8 cellular contexts compared by ENCODE assay signal in the genomic region with DNA sequence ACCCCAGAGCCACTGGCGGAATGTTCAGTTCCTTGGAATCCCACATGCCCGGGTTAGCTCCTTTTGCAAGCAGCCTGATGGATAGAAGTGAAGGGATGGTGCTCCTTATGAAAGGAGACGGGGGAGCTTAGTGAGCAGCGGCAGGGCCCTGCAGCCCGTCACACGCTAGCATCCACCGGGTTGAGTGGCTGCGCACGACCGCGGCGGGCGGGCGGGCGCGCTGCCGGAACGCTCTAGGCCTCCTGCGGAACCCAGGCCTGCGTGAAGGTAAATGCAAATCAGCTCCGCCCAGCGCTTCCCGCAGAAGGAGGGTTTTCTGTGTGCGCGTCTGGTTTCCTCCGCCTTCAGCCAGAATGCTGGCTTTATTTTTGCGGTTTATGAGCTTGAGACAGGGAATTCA. TPM values are rescaled to one million over a fixed set of nuclear protein-coding genes. Genes with fewer than 3 reads are reported as not detected.
DNase-seq lines count a peak whose midpoint lies in the region; ATAC-seq and TF ChIP-seq lines count a peak whose summit lies in the region.

No MANE protein-coding gene starts in this region.

- peaks cover 6% of the 10 kb centered on the region for H3K4me1 Mint-ChIP-seq in CD8-positive, alpha-beta T cell (ENCODE audit: low read depth)
- H3K4me1 Mint-ChIP-seq in HFFc6 (ENCODE audit: low read depth): no peaks in the 10 kb centered on the region

- intact Hi-C loops in CD8-positive, alpha-beta T cell (cut with DNase I, micrococcal nuclease): loop anchor here in 1 of 2 experiments (10.0 kb wide), 1 partner anchor 616 kb away; no protein-coding TSS in a partner anchor
- intact Hi-C loops in thyroid gland (cut with DNase I) (no loop called here), cardiac septum (cut with DNase I) (no loop called here)

- TF ChIP-seq CTCF in CD8-positive, alpha-beta T cell (IDR thresholded peaks at IDR 0.05): no peak
- TF ChIP-seq CTCF in thyroid gland (IDR thresholded peaks at IDR 0.05) (no peak), HFFc6 (IDR thresholded peaks at IDR 0.05) (no peak)

- POLR2A ChIA-PET in CD8-positive, alpha-beta T cell (lab: Charles Lee): interaction anchor here (0.5 to 1.3 kb wide), 3 partner anchors 9 to 177 kb away, joined by 3 to 5 read pairs (median 4); no protein-coding TSS in a partner anchor

- H3K4me3 Mint-ChIP-seq in CD8-positive, alpha-beta T cell: peak overlapping the region; percentile 54
- no peak overlapping the region for H3K4me3 Mint-ChIP-seq in HFFc6

- CTCF ChIA-PET in CD8-positive, alpha-beta T cell (lab: Charles Lee): interaction anchor here (1.1 to 2.0 kb wide), 3 partner anchors 147 to 615 kb away, joined by 4 to 19 read pairs (median 4); no protein-coding TSS in a partner anchor

- H3K36me3 ChIP-seq in CD8-positive, alpha-beta T cell (ENCODE audit: insufficient read depth, low read length): no peaks in the 10 kb centered on the region
- no peaks in the 10 kb centered on the region for H3K36me3 ChIP-seq in thyroid gland

- 13 to 16% methylated on average over 11 to 20 of the region's 27 CpGs for WGBS in thyroid gland, 2 donors

- no peaks in the 10 kb centered on the region for H3K27me3 ChIP-seq in CD8-positive, alpha-beta T cell (ENCODE audit: insufficient read depth, low read length)
- H3K27me3 ChIP-seq in thyroid gland: no peaks in the 10 kb centered on the region

- TF ChIP-seq RAD21 in Ishikawa (IDR thresholded peaks at IDR 0.05; ENCODE audit: low read depth): no peak

- no peaks in the 10 kb centered on the region for H3K9me3 ChIP-seq in CD8-positive, alpha-beta T cell (ENCODE audit: low read length)
- no peaks in the 10 kb centered on the region for H3K9me3 ChIP-seq in thyroid gland

- no peaks in the 10 kb centered on the region for H3K4me1 ChIP-seq in CD8-positive, alpha-beta T cell (ENCODE audit: insufficient read depth, low read length)
- H3K4me1 ChIP-seq in thyroid gland: no peaks in the 10 kb centered on the region

- H3K36me3 Mint-ChIP-seq in CD8-positive, alpha-beta T cell: no peaks in the 10 kb centered on the region
- no peaks in the 10 kb centered on the region for H3K36me3 Mint-ChIP-seq in activated naive CD4-positive, alpha-beta T cell treated with anti-CD3 and anti-CD28 coated beads, Interleukin-2, amount 50 U/mL, for 72 hours
- H3K36me3 Mint-ChIP-seq in HFFc6 (ENCODE audit: low read depth): no peaks in the 10 kb centered on the region

- peaks cover 18% of the 10 kb centered on the region for H3K27me3 Mint-ChIP-seq in CD8-positive, alpha-beta T cell (ENCODE audit: low read depth)
- H3K27me3 Mint-ChIP-seq in HFFc6 (ENCODE audit: insufficient read depth): peaks cover 29% of the 10 kb centered on the region

- no peak overlapping the region for H3K27ac Mint-ChIP-seq in CD8-positive, alpha-beta T cell
- H3K27ac Mint-ChIP-seq in activated naive CD4-positive, alpha-beta T cell treated with anti-CD3 and anti-CD28 coated beads, Interleukin-2, amount 50 U/mL, for 72 hours: no peak overlapping the region
- no peak overlapping the region for H3K27ac Mint-ChIP-seq in HFFc6

- DNase-seq in CD8-positive, alpha-beta T cell: peak in 5 of 7 experiments; percentile 3 to 51 (median 25)
- DNase-seq in activated naive CD4-positive, alpha-beta T cell treated with anti-CD3 and anti-CD28 coated beads, Interleukin-2, amount 50 U/mL, for 72 hours (ENCODE audit: low spot score in 2 of 2): peak in 1 of 2 donors; percentile 22
- DNase-seq in left kidney (ENCODE audit: low read depth, low spot score) (peak; percentile 81), thyroid gland (peak; percentile 39 to 40), cardiac septum (ENCODE audit: low spot score) (no peak), HFFc6 (no peak)

- H3K4me3 ChIP-seq in CD8-positive, alpha-beta T cell (ENCODE audit: low read depth, low read length): peak overlapping the region; percentile 30
- H3K4me3 ChIP-seq in thyroid gland (replicated peaks in 1 of 3): no peak overlapping the region

- no peaks in the 10 kb centered on the region for H3K9me3 Mint-ChIP-seq in CD8-positive, alpha-beta T cell
- no peaks in the 10 kb centered on the region for H3K9me3 Mint-ChIP-seq in activated naive CD4-positive, alpha-beta T cell treated with anti-CD3 and anti-CD28 coated beads, Interleukin-2, amount 50 U/mL, for 72 hours
- no peaks in the 10 kb centered on the region for H3K9me3 Mint-ChIP-seq in HFFc6

- ATAC-seq in CD8-positive, alpha-beta T cell: peak; percentile 70
- peak; percentile 66 to 78 for ATAC-seq in activated naive CD4-positive, alpha-beta T cell treated with anti-CD3 and anti-CD28 coated beads, Interleukin-2, amount 50 U/mL, for 72 hours
- ATAC-seq in HG03175 (IDR thresholded peaks at IDR 0.05; ENCODE audit: unreplicated experiment): no peak

- H3K27ac ChIP-seq in CD8-positive, alpha-beta T cell (ENCODE audit: low read depth, low read length): no peak overlapping the region
- no peak overlapping the region for H3K27ac ChIP-seq in thyroid gland

- no peak for TF ChIP-seq POLR2A in thyroid gland (IDR thresholded peaks at IDR 0.05)

- no peak for TF ChIP-seq EP300 in Ishikawa (IDR thresholded peaks at IDR 0.05; ENCODE audit: borderline replicate concordance)

TF ChIP-seq in Ishikawa, 13 proteins besides CTCF, POLR2A, EP300 and RAD21:
- TF ChIP-seq EGR1 (IDR thresholded peaks at IDR 0.05): no peak
- no peak for TF ChIP-seq CEBPB (IDR thresholded peaks at IDR 0.05)
- 0 out of 2 replicates have a peak, but pooled peaks have one; percentile 24 for TF ChIP-seq MAX (IDR thresholded peaks at IDR 0.05)
- no peak for TF ChIP-seq TEAD4 (IDR thresholded peaks at IDR 0.05)
TF ChIP-seq in Ishikawa: peak in this region for 1.

RNA-seq across cellular contexts. Expression of gene IL12B, which starts 19.8 kb away (rescaled TPM):
- total RNA-seq in CD8-positive, alpha-beta T cell: not detected
- under 1 TPM in 1 of 2 donors, not detected in 1; 0.08 TPM for total RNA-seq in activated naive CD4-positive, alpha-beta T cell treated with anti-CD3 and anti-CD28 coated beads, Interleukin-2, amount 50 U/mL, for 72 hours
- not detected for total RNA-seq in thyroid gland
- total RNA-seq in cardiac septum: not detected
- not detected for total RNA-seq in HFFc6 (2021; fragmentation: NEBNext Ultra II Directional; extraction: Animal tissue kit (Norgen Biotek cat#: 25700))

RNA-seq across cellular contexts. Expression of gene UBLCP1, which starts 47.4 kb away (rescaled TPM):
- 10 to 100 TPM; 16.4 to 19.6 TPM for total RNA-seq in CD8-positive, alpha-beta T cell
- total RNA-seq in activated naive CD4-positive, alpha-beta T cell treated with anti-CD3 and anti-CD28 coated beads, Interleukin-2, amount 50 U/mL, for 72 hours: 10 to 100 TPM; 22.7 to 24.0 TPM
- 10 to 100 TPM; 14.9 to 21.1 (median 19.3) TPM for total RNA-seq in thyroid gland
- 15.9 TPM for total RNA-seq in cardiac septum
- total RNA-seq in HFFc6 (2021; fragmentation: NEBNext Ultra II Directional; extraction: Animal tissue kit (Norgen Biotek cat#: 25700)): 10 to 100 TPM; 30.6 to 37.6 (median 35.0) TPM

Comparison
In these comparisons a context has a peak if more than half of its experiments do, and no peak if none do; other contexts are left out.
1. DNase-seq: peak in CD8-positive, alpha-beta T cell (5 of 7), left kidney (single experiment) and thyroid gland (2 of 2); none in cardiac septum (single experiment) and HFFc6 (single experiment).